8 cellular contexts compared by ENCODE assay signal in the genomic region with DNA sequence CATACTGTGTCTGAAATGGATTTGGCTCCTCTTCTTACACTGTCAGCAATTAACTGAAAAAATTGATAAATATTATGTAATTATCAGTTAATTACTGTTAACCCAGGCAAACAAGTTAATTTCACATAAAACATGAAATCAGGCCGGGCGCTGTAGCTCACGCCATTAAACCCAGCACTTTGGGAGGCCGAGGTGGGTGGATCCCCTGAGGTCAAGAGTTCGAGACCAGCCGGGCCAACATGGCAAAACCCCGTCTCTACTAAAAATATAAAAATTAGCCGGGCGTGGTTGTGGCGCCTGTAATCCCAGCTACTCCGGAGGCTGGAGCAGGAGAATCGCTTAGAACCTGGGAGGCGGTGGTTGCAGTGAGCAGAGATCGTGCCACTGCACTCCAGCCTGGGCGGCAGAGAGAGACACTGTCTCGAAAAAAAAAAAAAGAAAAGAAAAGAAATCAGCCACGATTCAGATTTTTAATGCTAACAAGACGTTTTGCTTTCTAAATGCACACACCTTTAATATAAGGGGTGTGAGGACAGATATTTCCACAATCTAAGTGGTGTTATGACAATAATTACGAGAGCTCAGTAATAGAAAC. TPM values are rescaled to one million over a fixed set of nuclear protein-coding genes. Genes with fewer than 3 reads are reported as not detected.
DNase-seq lines count a peak whose midpoint lies in the region; ATAC-seq lines count a peak whose summit lies in the region.

No MANE protein-coding gene starts in this region.

- peak overlapping the region; percentile 91 for H3K27ac Mint-ChIP-seq in T-helper 1 cell treated with Interleukin-12 subunit alpha and Interleukin-12 subunit beta and Interleukin-4 antibody, amounts not matched to agents 30 μg/mL and 1 μg/mL, for 36 hours
- H3K27ac Mint-ChIP-seq in activated naive CD8-positive, alpha-beta T cell treated with anti-CD3 and anti-CD28 coated beads for 36 hours = peak overlapping the region; percentile 88
- peak overlapping the region; percentile 92 to 98 (median 96) for H3K27ac Mint-ChIP-seq in immature natural killer cell

- H3K36me3 Mint-ChIP-seq in T-helper 1 cell treated with Interleukin-12 subunit alpha and Interleukin-12 subunit beta and Interleukin-4 antibody, amounts not matched to agents 30 μg/mL and 1 μg/mL, for 36 hours (ENCODE audit: low read depth) = no peaks in the 10 kb centered on the region
- no peaks in the 10 kb centered on the region for H3K36me3 Mint-ChIP-seq in activated naive CD8-positive, alpha-beta T cell treated with anti-CD3 and anti-CD28 coated beads for 36 hours
- H3K36me3 Mint-ChIP-seq in immature natural killer cell = no peaks in the 10 kb centered on the region

- H3K9me3 Mint-ChIP-seq in T-helper 1 cell treated with Interleukin-12 subunit alpha and Interleukin-12 subunit beta and Interleukin-4 antibody, amounts not matched to agents 30 μg/mL and 1 μg/mL, for 36 hours = no peaks in the 10 kb centered on the region
- H3K9me3 Mint-ChIP-seq in activated naive CD8-positive, alpha-beta T cell treated with anti-CD3 and anti-CD28 coated beads for 36 hours = no peaks in the 10 kb centered on the region
- no peaks in the 10 kb centered on the region for H3K9me3 Mint-ChIP-seq in immature natural killer cell

- H3K27ac ChIP-seq in temporal lobe (ENCODE audit: low read depth, low read length) = peak overlapping the region; percentile 72

- H3K4me3 Mint-ChIP-seq in T-helper 1 cell treated with Interleukin-12 subunit alpha and Interleukin-12 subunit beta and Interleukin-4 antibody, amounts not matched to agents 30 μg/mL and 1 μg/mL, for 36 hours = peak overlapping the region; percentile 92
- H3K4me3 Mint-ChIP-seq in activated naive CD8-positive, alpha-beta T cell treated with anti-CD3 and anti-CD28 coated beads for 36 hours = peak overlapping the region; percentile 87
- H3K4me3 Mint-ChIP-seq in immature natural killer cell = peak overlapping the region; percentile 94 to 99 (median 97)

- peaks cover 11% of the 10 kb centered on the region for H3K4me1 Mint-ChIP-seq in T-helper 1 cell treated with Interleukin-12 subunit alpha and Interleukin-12 subunit beta and Interleukin-4 antibody, amounts not matched to agents 30 μg/mL and 1 μg/mL, for 36 hours (ENCODE audit: low read depth)
- H3K4me1 Mint-ChIP-seq in activated naive CD8-positive, alpha-beta T cell treated with anti-CD3 and anti-CD28 coated beads for 36 hours = peaks cover 23% of the 10 kb centered on the region
- peaks cover 21 to 45% of the 10 kb centered on the region in 2 donors for H3K4me1 Mint-ChIP-seq in immature natural killer cell

- no peaks in the 10 kb centered on the region for H3K27me3 Mint-ChIP-seq in T-helper 1 cell treated with Interleukin-12 subunit alpha and Interleukin-12 subunit beta and Interleukin-4 antibody, amounts not matched to agents 30 μg/mL and 1 μg/mL, for 36 hours (ENCODE audit: low read depth)
- no peaks in the 10 kb centered on the region for H3K27me3 Mint-ChIP-seq in activated naive CD8-positive, alpha-beta T cell treated with anti-CD3 and anti-CD28 coated beads for 36 hours
- peaks cover 0 to 4% (median 2%) of the 10 kb centered on the region in 3 donors for H3K27me3 Mint-ChIP-seq in immature natural killer cell (ENCODE audit: low read depth in 3 of 3)

- ATAC-seq in GM18907 (IDR thresholded peaks at IDR 0.05; ENCODE audit: unreplicated experiment) = no peak

- DNase-seq in T-helper 1 cell (no peak), immature natural killer cell (no peak), activated gamma-delta T cell (lab: John Stamatoyannopoulos, UW) (no peak), NCI-H524 (lab: John Stamatoyannopoulos, UW) (no peak)
- DNase-seq in activated naive CD8-positive, alpha-beta T cell treated with anti-CD3 and anti-CD28 coated beads for 36 hours = no peak

RNA-seq across cellular contexts. Expression of gene TMEM19, which starts 0.5 kb away (rescaled TPM):
- 10 to 100 TPM; 16.2 to 21.6 TPM for total RNA-seq in activated naive CD8-positive, alpha-beta T cell treated with anti-CD3 and anti-CD28 coated beads for 36 hours
- polyA plus RNA-seq in immature natural killer cell = 10 to 100 TPM; 46.8 to 61.6 (median 50.3) TPM
- total RNA-seq in temporal lobe = 32.7 TPM

RNA-seq across cellular contexts. Expression of gene THAP2, which starts 21.3 kb away (rescaled TPM):
- 1 to 10 TPM; 7.5 to 7.6 TPM for total RNA-seq in activated naive CD8-positive, alpha-beta T cell treated with anti-CD3 and anti-CD28 coated beads for 36 hours
- 1 to 10 TPM; 2.1 to 7.4 (median 5.9) TPM for polyA plus RNA-seq in immature natural killer cell
- total RNA-seq in temporal lobe = 27.0 TPM

RNA-seq across cellular contexts. Expression of gene ZFC3H1, which starts 21.8 kb away (rescaled TPM):
- total RNA-seq in activated naive CD8-positive, alpha-beta T cell treated with anti-CD3 and anti-CD28 coated beads for 36 hours = 10 to 100 TPM; 29.8 to 31.6 TPM
- polyA plus RNA-seq in immature natural killer cell = 10 to 100 TPM; 10.5 to 30.8 (median 19.8) TPM
- total RNA-seq in temporal lobe = 48.9 TPM
